ENCODE assay signal across 8 cellular contexts in the genomic region with DNA sequence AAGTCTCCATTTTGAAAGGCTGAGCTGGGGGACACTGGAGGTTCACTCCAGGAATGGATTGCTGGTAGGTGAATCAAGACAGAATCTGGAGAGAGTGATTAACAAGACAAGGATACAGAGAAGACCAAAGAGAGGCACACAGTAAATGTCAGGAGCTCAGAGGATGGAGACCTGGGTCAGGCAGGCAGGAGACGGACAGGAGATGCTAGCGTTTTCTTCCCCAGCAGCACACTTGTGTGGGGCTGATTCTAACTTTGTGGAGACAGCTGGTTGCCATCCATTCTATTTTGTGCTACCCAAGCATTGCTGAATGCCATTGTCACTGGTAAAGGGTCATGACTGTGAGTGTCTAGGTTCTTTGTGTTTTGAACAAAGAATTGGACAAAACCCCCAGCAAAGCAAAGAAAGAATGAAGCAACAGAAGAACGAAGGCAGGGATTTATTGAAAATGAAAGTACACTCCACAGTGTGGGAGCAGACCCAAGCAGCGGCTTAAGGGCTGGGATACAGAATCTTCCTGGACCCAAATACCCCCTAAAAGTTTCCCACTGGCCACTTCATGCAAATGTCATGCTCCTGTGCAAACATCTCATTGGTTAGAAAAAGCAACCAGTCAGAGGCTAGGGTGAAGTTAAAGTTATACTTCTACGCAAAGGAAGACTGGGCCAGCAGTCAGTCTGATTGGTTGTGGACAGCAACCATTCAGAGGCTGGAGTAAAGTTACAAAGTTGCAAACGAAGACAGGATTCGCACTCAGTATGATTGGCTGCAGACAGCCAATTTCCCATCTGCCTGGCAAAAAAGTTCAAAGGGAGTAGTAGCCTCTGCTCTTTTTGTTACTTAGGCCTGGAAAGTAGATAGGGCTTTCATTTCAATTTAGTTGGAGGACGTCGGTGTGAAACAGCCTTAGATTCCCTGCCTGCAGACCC. TPM values are rescaled to one million over a fixed set of nuclear protein-coding genes. Genes with fewer than 3 reads are reported as not detected.
DNase-seq lines count a peak whose midpoint lies in the region; ATAC-seq and TF ChIP-seq lines count a peak whose summit lies in the region.

No MANE protein-coding gene starts in this region.

- H3K9me3 Mint-ChIP-seq in CD4-positive, alpha-beta T cell, result no peaks in the 10 kb centered on the region

- no peaks in the 10 kb centered on the region for H3K9me3 ChIP-seq in CD4-positive, alpha-beta T cell (ENCODE audit: control insufficient read depth, low read length)

- CTCF ChIA-PET in CD4-positive, alpha-beta T cell (lab: Charles Lee), result no interaction called here

- no peaks in the 10 kb centered on the region for H3K36me3 Mint-ChIP-seq in CD4-positive, alpha-beta T cell (ENCODE audit: low read depth)

- no peak overlapping the region for H3K27ac Mint-ChIP-seq in CD4-positive, alpha-beta T cell

- DNase-seq in CD4-positive, alpha-beta T cell, result no peak
- DNase-seq in SK-MEL-5 (ENCODE audit: low read depth, low spot score) (peak; percentile 29), fibroblast of peridontal ligament (ENCODE audit: extremely low read depth) (peak; percentile 89), omental fat pad (ENCODE audit: low spot score) (no peak), SK-N-DZ (ENCODE audit: low spot score) (no peak), D341Med (ENCODE audit: low spot score) (no peak)

- ATAC-seq in CD4-positive, alpha-beta T cell (ENCODE audit: poor library complexity), result peak; percentile 29
- ATAC-seq in omental fat pad (ENCODE audit: low FRiP score) (peak; percentile 83), HG02970 (IDR thresholded peaks at IDR 0.05; ENCODE audit: low FRiP score, unreplicated experiment) (no peak), GM21737 (IDR thresholded peaks at IDR 0.05; ENCODE audit: unreplicated experiment) (no peak)

- intact Hi-C loops in CD4-positive, alpha-beta T cell (cut with DNase I, micrococcal nuclease), result no loop called here

- H3K27me3 Mint-ChIP-seq in CD4-positive, alpha-beta T cell, result no peaks in the 10 kb centered on the region

- no peaks in the 10 kb centered on the region for H3K27me3 ChIP-seq in CD4-positive, alpha-beta T cell (ENCODE audit: control insufficient read depth, insufficient read depth, low read length)

- peak overlapping the region; percentile 22 for H3K4me3 Mint-ChIP-seq in CD4-positive, alpha-beta T cell

- no peak overlapping the region for H3K27ac ChIP-seq in CD4-positive, alpha-beta T cell (ENCODE audit: low read depth, low read length)

- POLR2A ChIA-PET in CD4-positive, alpha-beta T cell (lab: Charles Lee), result no interaction called here

- no peak for TF ChIP-seq CTCF in CD4-positive, alpha-beta T cell (IDR thresholded peaks at IDR 0.05)
- no peak for TF ChIP-seq CTCF in omental fat pad (IDR thresholded peaks at IDR 0.05)

- H3K4me1 Mint-ChIP-seq in CD4-positive, alpha-beta T cell (ENCODE audit: low read depth), result peaks cover 24% of the 10 kb centered on the region

- in situ Hi-C loops in SK-MEL-5 (cut with HindIII; ENCODE audit: low pct_unique_long_range_greater_than_20kb, low sequenced_read_pairs), result no loop called here

RNA-seq across cellular contexts. Expression of a gene that starts 17.5 kb away (rescaled TPM):
- total RNA-seq in CD4-positive, alpha-beta T cell, result 1 to 10 TPM; 1.2 to 1.6 TPM
- 19.7 TPM in 2 replicates for total RNA-seq in SK-MEL-5 (2014; rRNA removed; shearing (Covaris generic))
- 31.9 and 46.5 TPM in 2 replicates for polyA plus RNA-seq in SK-MEL-5 (2015; cell fraction: cytosol; rRNA removed)
- 53.6 and 71.7 TPM in 2 replicates for polyA plus RNA-seq in SK-MEL-5 (2015; cell fraction: nucleus; rRNA removed)
- total RNA-seq in omental fat pad, result 10 to 100 TPM; 11.5 to 38.9 (median 13.8) TPM
- polyA plus RNA-seq in SK-N-DZ (2014; cell fraction: cytosol; rRNA removed), result 85.2 and 100 TPM in 2 replicates
- 142 and 157 TPM in 2 replicates for polyA plus RNA-seq in SK-N-DZ (2014; cell fraction: nucleus; rRNA removed)

RNA-seq across cellular contexts. Expression of a gene that starts 34.2 kb away (rescaled TPM):
- total RNA-seq in CD4-positive, alpha-beta T cell, result 10 to 100 TPM; 39.6 to 40.8 TPM
- total RNA-seq in SK-MEL-5 (2014; rRNA removed; shearing (Covaris generic)), result 6.8 and 8.3 TPM in 2 replicates
- 4.8 and 6.2 TPM in 2 replicates for polyA plus RNA-seq in SK-MEL-5 (2015; cell fraction: cytosol; rRNA removed)
- 39.3 and 41.4 TPM in 2 replicates for polyA plus RNA-seq in SK-MEL-5 (2015; cell fraction: nucleus; rRNA removed)
- 10 to 100 TPM; 15.2 to 21.1 (median 16.5) TPM for total RNA-seq in omental fat pad
- polyA plus RNA-seq in SK-N-DZ (2014; cell fraction: cytosol; rRNA removed), result 32.8 and 36.7 TPM in 2 replicates
- 66.8 and 72.5 TPM in 2 replicates for polyA plus RNA-seq in SK-N-DZ (2014; cell fraction: nucleus; rRNA removed)

RNA-seq across cellular contexts. Expression of a gene that starts 34.4 kb away (rescaled TPM):
- total RNA-seq in CD4-positive, alpha-beta T cell, result 10 to 100 TPM; 42.8 to 48.0 TPM
- total RNA-seq in SK-MEL-5 (2014; rRNA removed; shearing (Covaris generic)), result 49.9 and 51.9 TPM in 2 replicates
- 76.9 and 77.5 TPM in 2 replicates for polyA plus RNA-seq in SK-MEL-5 (2015; cell fraction: cytosol; rRNA removed)
- polyA plus RNA-seq in SK-MEL-5 (2015; cell fraction: nucleus; rRNA removed), result 40.8 and 50.4 TPM in 2 replicates
- total RNA-seq in omental fat pad, result 10 to 100 TPM; 10.7 to 32.2 (median 19.3) TPM
- 41.3 and 54.8 TPM in 2 replicates for polyA plus RNA-seq in SK-N-DZ (2014; cell fraction: cytosol; rRNA removed)
- 23.8 and 41.9 TPM in 2 replicates for polyA plus RNA-seq in SK-N-DZ (2014; cell fraction: nucleus; rRNA removed)

RNA-seq across cellular contexts. Expression of a gene that starts 40.0 kb away (rescaled TPM):
- total RNA-seq in CD4-positive, alpha-beta T cell, result 1 to 10 TPM; 5.9 to 6.9 TPM
- total RNA-seq in SK-MEL-5 (2014; rRNA removed; shearing (Covaris generic)), result 18.8 and 20.2 TPM in 2 replicates
- 21.8 and 30.3 TPM in 2 replicates for polyA plus RNA-seq in SK-MEL-5 (2015; cell fraction: cytosol; rRNA removed)
- 97.1 and 109 TPM in 2 replicates for polyA plus RNA-seq in SK-MEL-5 (2015; cell fraction: nucleus; rRNA removed)
- 10 to 100 TPM; 10.1 to 17.3 (median 14.3) TPM for total RNA-seq in omental fat pad
- 22.3 and 29.6 TPM in 2 replicates for polyA plus RNA-seq in SK-N-DZ (2014; cell fraction: cytosol; rRNA removed)
- polyA plus RNA-seq in SK-N-DZ (2014; cell fraction: nucleus; rRNA removed), result 75.4 and 85.6 TPM in 2 replicates

Comparison
In these comparisons a context has a peak if more than half of its experiments do, and no peak if none do; other contexts are left out.
1. ATAC-seq: peak in CD4-positive, alpha-beta T cell (single experiment) and omental fat pad (single experiment); none in HG02970 (single experiment) and GM21737 (single experiment).
2. DNase-seq: peak in SK-MEL-5 (single experiment) and fibroblast of peridontal ligament (single experiment); none in CD4-positive, alpha-beta T cell (0 of 10), omental fat pad (single experiment), SK-N-DZ (single experiment) and D341Med (single experiment).